ENCODE assay signal across 22 cellular contexts in the genomic region with DNA sequence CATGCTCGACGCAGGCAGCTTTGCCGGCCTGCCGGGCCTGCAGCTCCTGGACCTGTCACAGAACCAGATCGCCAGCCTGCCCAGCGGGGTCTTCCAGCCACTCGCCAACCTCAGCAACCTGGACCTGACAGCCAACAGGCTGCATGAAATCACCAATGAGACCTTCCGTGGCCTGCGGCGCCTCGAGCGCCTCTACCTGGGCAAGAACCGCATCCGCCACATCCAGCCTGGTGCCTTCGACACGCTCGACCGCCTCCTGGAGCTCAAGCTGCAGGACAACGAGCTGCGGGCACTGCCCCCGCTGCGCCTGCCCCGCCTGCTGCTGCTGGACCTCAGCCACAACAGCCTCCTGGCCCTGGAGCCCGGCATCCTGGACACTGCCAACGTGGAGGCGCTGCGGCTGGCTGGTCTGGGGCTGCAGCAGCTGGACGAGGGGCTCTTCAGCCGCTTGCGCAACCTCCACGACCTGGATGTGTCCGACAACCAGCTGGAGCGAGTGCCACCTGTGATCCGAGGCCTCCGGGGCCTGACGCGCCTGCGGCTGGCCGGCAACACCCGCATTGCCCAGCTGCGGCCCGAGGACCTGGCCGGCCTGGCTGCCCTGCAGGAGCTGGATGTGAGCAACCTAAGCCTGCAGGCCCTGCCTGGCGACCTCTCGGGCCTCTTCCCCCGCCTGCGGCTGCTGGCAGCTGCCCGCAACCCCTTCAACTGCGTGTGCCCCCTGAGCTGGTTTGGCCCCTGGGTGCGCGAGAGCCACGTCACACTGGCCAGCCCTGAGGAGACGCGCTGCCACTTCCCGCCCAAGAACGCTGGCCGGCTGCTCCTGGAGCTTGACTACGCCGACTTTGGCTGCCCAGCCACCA. TPM values are rescaled to one million over a fixed set of nuclear protein-coding genes. Genes with fewer than 3 reads are reported as not detected.
DNase-seq lines count a peak whose midpoint lies in the region; ATAC-seq and TF ChIP-seq lines count a peak whose summit lies in the region.
"Had no signal": no experiment of that assay in that cellular context is flagged by ENCODE, and none has a peak within 500 bp of the region (broad histone marks: within the 10 kb centered on the region; RNA-seq: fewer than 3 reads in every experiment).

No MANE protein-coding gene starts in this region.

- no peaks in the 10 kb centered on the region for H3K9me3 Mint-ChIP-seq in effector memory CD8-positive, alpha-beta T cell
- H3K9me3 Mint-ChIP-seq: activated B cell treated with CpG ODN at 0.5 μM for 24 hours; activated CD4-positive, alpha-beta memory T cell treated with anti-CD3 and anti-CD28 coated beads for 36 hours; activated naive CD4-positive, alpha-beta T cell treated with anti-CD3 and anti-CD28 coated beads, Interleukin-2, amount 50 U/mL, for 24 hours; stimulated activated naive CD8-positive, alpha-beta T cell treated with anti-CD3 and anti-CD28 coated beads, Interleukin-15, Interleukin-2, amounts not matched to agents 100 ng/mL and 50 ng/mL, for 24 hours had no signal

- H3K36me3 ChIP-seq in heart left ventricle (peaks cover 0 to 60% (median 20%) of the 10 kb centered on the region in 9 donors), right atrium auricular region (peaks cover 25% of the 10 kb centered on the region), aorta (ENCODE audit: control insufficient read depth in 1 of 2, insufficient read depth in 2 of 2, low read length in 1 of 2) (peaks cover 0 to 13% of the 10 kb centered on the region in 2 donors)

- peaks cover 99% of the 10 kb centered on the region for H3K36me3 Mint-ChIP-seq in effector memory CD8-positive, alpha-beta T cell (ENCODE audit: insufficient read depth)
- H3K36me3 Mint-ChIP-seq: activated naive CD4-positive, alpha-beta T cell treated with anti-CD3 and anti-CD28 coated beads, Interleukin-2, amount 50 U/mL, for 24 hours had no signal

- H3K27me3 Mint-ChIP-seq in effector memory CD8-positive, alpha-beta T cell: no peaks in the 10 kb centered on the region
- H3K27me3 Mint-ChIP-seq: activated B cell treated with CpG ODN at 0.5 μM for 24 hours; activated CD4-positive, alpha-beta memory T cell treated with anti-CD3 and anti-CD28 coated beads for 36 hours; activated naive CD4-positive, alpha-beta T cell treated with anti-CD3 and anti-CD28 coated beads, Interleukin-2, amount 50 U/mL, for 24 hours; stimulated activated naive CD8-positive, alpha-beta T cell treated with anti-CD3 and anti-CD28 coated beads, Interleukin-15, Interleukin-2, amounts not matched to agents 100 ng/mL and 50 ng/mL, for 24 hours had no signal

- intact Hi-C loops in heart left ventricle (cut with DNase I): no loop called here
- intact Hi-C loops in aorta (cut with DNase I): no loop called here

- H3K27ac Mint-ChIP-seq in effector memory CD8-positive, alpha-beta T cell: peak overlapping the region in 1 of 2 donors; percentile 92
- H3K27ac Mint-ChIP-seq: activated B cell treated with CpG ODN at 0.5 μM for 24 hours; activated naive CD4-positive, alpha-beta T cell treated with anti-CD3 and anti-CD28 coated beads, Interleukin-2, amount 50 U/mL, for 24 hours; stimulated activated naive CD8-positive, alpha-beta T cell treated with anti-CD3 and anti-CD28 coated beads, Interleukin-15, Interleukin-2, amounts not matched to agents 100 ng/mL and 50 ng/mL, for 24 hours had no signal

- H3K4me1 Mint-ChIP-seq in effector memory CD8-positive, alpha-beta T cell (ENCODE audit: low read depth in 2 of 2): peaks cover 0 to 13% of the 10 kb centered on the region in 2 donors
- H3K4me1 Mint-ChIP-seq: activated B cell treated with CpG ODN at 0.5 μM for 24 hours had no signal

- WGBS in heart left ventricle, 4 donors: 95% methylated on average over 35 to 59 of the region's 59 CpGs
- WGBS in aorta, 2 donors: 34% methylated on average over 59 of the region's 59 CpGs

- H3K9me3 ChIP-seq in heart left ventricle (no peaks in the 10 kb centered on the region), right atrium auricular region (no peaks in the 10 kb centered on the region), aorta (ENCODE audit: control insufficient read depth, low read length) (no peaks in the 10 kb centered on the region)
- H3K9me3 ChIP-seq: left lung, MG63, upper lobe of right lung had no signal

- DNase-seq in heart left ventricle (peak in 3 of 5 donors; percentile 25 to 63 (median 33)), right atrium auricular region (ENCODE audit: low spot score) (no peak), midbrain (lab: John Stamatoyannopoulos, UW) (peak; percentile 60), aorta (peak; percentile 67 to 89), foreskin keratinocyte (no peak), ureter (ENCODE audit: low spot score) (no peak)
- DNase-seq in effector memory CD8-positive, alpha-beta T cell: no peak
- DNase-seq: activated B cell treated with CpG ODN at 0.5 μM for 24 hours; activated CD4-positive, alpha-beta memory T cell treated with anti-CD3 and anti-CD28 coated beads for 36 hours; activated T-cell treated with anti-CD3 and anti-CD28 coated beads, Interleukin-2, amount 50 U/mL, for 1 hour; cortex of kidney; HCEC 1CT; left lung; MG63; NCI-H1436 treated with DMSO at 0.1 percent for 48 hours; NCI-H2171 treated with DMSO at 0.1 percent for 48 hours; NCI-H774; PC-9; upper lobe of right lung had no signal

- H3K4me3 ChIP-seq in heart left ventricle: no peak overlapping the region
- no peak overlapping the region for H3K4me3 ChIP-seq in right atrium auricular region
- no peak overlapping the region for H3K4me3 ChIP-seq in aorta (ENCODE audit: low read length in 2 of 2)
- H3K4me3 ChIP-seq: left lung, MG63, PC-9, upper lobe of right lung had no signal

- ATAC-seq in heart left ventricle: no peak
- ATAC-seq in effector memory CD8-positive, alpha-beta T cell (replicated peaks): no peak
- no peak for ATAC-seq in aorta (ENCODE audit: low FRiP score)
- no peak for ATAC-seq in foreskin keratinocyte
- ATAC-seq in HG02623 (IDR thresholded peaks at IDR 0.05; ENCODE audit: unreplicated experiment): no peak
- ATAC-seq: left lung, upper lobe of right lung had no signal

- TF ChIP-seq CTCF in heart left ventricle (IDR thresholded peaks at IDR 0.05) (no peak), right atrium auricular region (IDR thresholded peaks at IDR 0.05) (no peak), foreskin keratinocyte (conservative IDR thresholded peaks at IDR 0.05) (no peak)

- H3K27ac ChIP-seq in heart left ventricle (no peak overlapping the region), right atrium auricular region (no peak overlapping the region), aorta (ENCODE audit: low read depth in 1 of 2, low read length in 2 of 2) (peak overlapping the region in 1 of 2 donors; percentile 60), foreskin keratinocyte (no peak overlapping the region)
- H3K27ac ChIP-seq: left lung, PC-9, upper lobe of right lung had no signal

- peak overlapping the region; percentile 13 to 43 for H3K4me3 Mint-ChIP-seq in effector memory CD8-positive, alpha-beta T cell
- H3K4me3 Mint-ChIP-seq: activated B cell treated with CpG ODN at 0.5 μM for 24 hours; activated CD4-positive, alpha-beta memory T cell treated with anti-CD3 and anti-CD28 coated beads for 36 hours; activated naive CD4-positive, alpha-beta T cell treated with anti-CD3 and anti-CD28 coated beads, Interleukin-2, amount 50 U/mL, for 24 hours; stimulated activated naive CD8-positive, alpha-beta T cell treated with anti-CD3 and anti-CD28 coated beads, Interleukin-15, Interleukin-2, amounts not matched to agents 100 ng/mL and 50 ng/mL, for 24 hours had no signal

- peaks cover 5 to 46% (median 27%) of the 10 kb centered on the region in 12 donors for H3K4me1 ChIP-seq in heart left ventricle
- H3K4me1 ChIP-seq in right atrium auricular region: peaks cover 0 to 54% of the 10 kb centered on the region in 2 donors
- no peaks in the 10 kb centered on the region for H3K4me1 ChIP-seq in aorta (ENCODE audit: control insufficient read depth in 1 of 2, insufficient read depth in 2 of 2, low read length in 2 of 2)
- H3K4me1 ChIP-seq in foreskin keratinocyte: no peaks in the 10 kb centered on the region

- H3K27me3 ChIP-seq in heart left ventricle: no peaks in the 10 kb centered on the region
- H3K27me3 ChIP-seq in right atrium auricular region: no peaks in the 10 kb centered on the region
- H3K27me3 ChIP-seq in aorta (ENCODE audit: control insufficient read depth in 1 of 2, insufficient read depth in 2 of 2, low read length in 1 of 2): no peaks in the 10 kb centered on the region
- no peaks in the 10 kb centered on the region for H3K27me3 ChIP-seq in foreskin keratinocyte
- H3K27me3 ChIP-seq: left lung, MG63, upper lobe of right lung had no signal

- TF ChIP-seq POLR2A in heart left ventricle (IDR thresholded peaks at IDR 0.05): no peak

RNA-seq across cellular contexts. Expression of a gene that starts 9.7 kb away (rescaled TPM):
- total RNA-seq in heart left ventricle (10 to 100 TPM in 3 of 9 donors, 1 to 10 TPM in 6; 3.8 to 20.0 (median 6.2) TPM), right atrium auricular region (10 to 100 TPM; 17.9 to 39.0 TPM), aorta (100 to 1,000 TPM in 1 of 2 donors, 10 to 100 TPM in 1; 67.0 to 120 TPM), foreskin keratinocyte (1.8 and 2.3 TPM in 2 replicates), ureter (13.4 TPM)
- polyA plus RNA-seq in heart left ventricle (10 to 100 TPM in 1 of 2 donors, 1 to 10 TPM in 1; 6.1 to 14.9 TPM), aorta (10 to 100 TPM; 21.7 to 51.3 TPM), foreskin keratinocyte (1.5 and 2.0 TPM in 2 replicates)

RNA-seq across cellular contexts. Expression of a gene that starts 30.2 kb away (rescaled TPM):
- total RNA-seq in heart left ventricle: 10 to 100 TPM; 32.7 to 96.9 (median 60.9) TPM
- polyA plus RNA-seq in heart left ventricle: 100 to 1,000 TPM; 109 to 210 TPM
- total RNA-seq in right atrium auricular region: 10 to 100 TPM; 54.6 to 85.7 TPM
- total RNA-seq in aorta: 10 to 100 TPM; 23.6 to 25.5 TPM
- 10 to 100 TPM; 41.7 to 65.2 TPM for polyA plus RNA-seq in aorta
- total RNA-seq in foreskin keratinocyte: 42.8 and 49.2 TPM in 2 replicates
- 73.7 and 76.5 TPM in 2 replicates for polyA plus RNA-seq in foreskin keratinocyte
- 58.6 TPM for total RNA-seq in ureter

RNA-seq across cellular contexts. Expression of a gene that starts 35.1 kb away (rescaled TPM):
- total RNA-seq in heart left ventricle (10 to 100 TPM in 5 of 9 donors, 1 to 10 TPM in 4; 7.2 to 39.7 (median 10.1) TPM), right atrium auricular region (10 to 100 TPM; 10.3 TPM), aorta (10 to 100 TPM; 42.6 to 60.1 TPM), foreskin keratinocyte (22.7 and 24.3 TPM in 2 replicates), ureter (43.8 TPM)
- polyA plus RNA-seq in heart left ventricle (10 to 100 TPM in 1 of 2 donors, 1 to 10 TPM in 1; 9.7 to 12.8 TPM), aorta (10 to 100 TPM; 15.3 to 38.8 TPM), foreskin keratinocyte (17.1 and 17.5 TPM in 2 replicates)

RNA-seq across cellular contexts. Expression of a gene that starts 44.4 kb away (rescaled TPM):
- 10 to 100 TPM; 47.5 to 88.4 (median 59.7) TPM for total RNA-seq in heart left ventricle
- 10 to 100 TPM; 47.4 to 81.8 TPM for polyA plus RNA-seq in heart left ventricle
- total RNA-seq in right atrium auricular region: 10 to 100 TPM; 47.6 to 50.5 TPM
- 10 to 100 TPM; 22.7 to 26.6 TPM for total RNA-seq in aorta
- polyA plus RNA-seq in aorta: 10 to 100 TPM; 16.0 to 19.1 TPM
- total RNA-seq in foreskin keratinocyte: 62.4 and 67.4 TPM in 2 replicates
- 39.8 and 47.8 TPM in 2 replicates for polyA plus RNA-seq in foreskin keratinocyte
- total RNA-seq in ureter: 73.1 TPM

Comparison
In these comparisons a context has a peak if more than half of its experiments do, and no peak if none do; other contexts are left out.
1. DNase-seq: peak in heart left ventricle (3 of 5), midbrain (single experiment) and aorta (2 of 2); none in right atrium auricular region (single experiment), effector memory CD8-positive, alpha-beta T cell (0 of 3), foreskin keratinocyte (0 of 2) and ureter (single experiment).